Comparison of ENCODE assay signal across 8 cellular contexts in the genomic region with DNA sequence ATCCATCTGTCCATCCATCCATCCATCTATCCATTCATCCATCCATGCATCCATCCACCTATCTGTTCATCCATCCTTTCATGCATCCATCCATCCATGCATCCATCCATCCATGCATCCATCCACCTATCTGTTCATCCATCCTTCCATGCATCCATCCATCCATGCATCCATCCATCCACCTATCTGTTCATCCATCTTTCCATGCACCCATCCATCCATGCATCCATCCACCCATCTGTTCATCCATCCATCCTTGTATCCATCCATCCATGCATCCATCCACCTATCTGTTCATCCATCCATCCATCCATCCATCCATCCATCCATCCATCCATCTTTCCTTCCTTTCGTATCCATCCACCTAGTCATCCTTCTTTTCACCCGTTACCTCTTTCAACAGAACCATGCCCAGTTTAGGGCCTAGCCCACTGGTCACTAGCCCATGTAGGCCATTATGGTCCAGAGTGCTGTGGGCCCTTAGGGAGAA.
"Had no signal": no experiment of that assay in that cellular context is flagged by ENCODE, and none has a peak within 500 bp of the region (broad histone marks: within the 10 kb centered on the region; RNA-seq: fewer than 3 reads in every experiment).

No MANE protein-coding gene starts in this region.

- H3K4me3 ChIP-seq: GM12878 had no signal

- DNase-seq: GDM1, GF-D8 had no signal

- ATAC-seq: GM12878 had no signal

- FAIRE-seq: G401.6, GM12878, GM12891, GM12892, GM18507, GM19239 had no signal
